Comparison of ENCODE assay signal across 11 cellular contexts in genomic region chr22:21861856-21862255, GRCh38. TPM values are rescaled to one million over a fixed set of nuclear protein-coding genes. Genes with fewer than 3 reads are reported as not detected.
A peak's percentile ranks its signal among the peaks of the same experiment; 100 is the strongest.
DNase-seq lines count a peak whose midpoint lies in the region; ATAC-seq and TF ChIP-seq lines count a peak whose summit lies in the region.
"Had no signal": no experiment of that assay in that cellular context is flagged by ENCODE, and none has a peak within 500 bp of the region (broad histone marks: within the 10 kb centered on the region; RNA-seq: fewer than 3 reads in every experiment).

No MANE protein-coding gene starts in this region.

- H3K27me3 Mint-ChIP-seq in activated naive CD4-positive, alpha-beta T cell treated with anti-CD3 and anti-CD28 coated beads, Interleukin-2, amount 10 ng/mL, durations not matched to agents 7 days and 5 days: no peaks in the 10 kb centered on the region
- no peaks in the 10 kb centered on the region for H3K27me3 Mint-ChIP-seq in activated naive CD4-positive, alpha-beta T cell treated with anti-CD3 and anti-CD28 coated beads for 36 hours (ENCODE audit: low read depth)

- TF ChIP-seq POLR2A in upper lobe of left lung (IDR thresholded peaks at IDR 0.05) (no peak), gastrocnemius medialis (IDR thresholded peaks at IDR 0.05) (no peak)

- no peaks in the 10 kb centered on the region for H3K27me3 ChIP-seq in upper lobe of left lung
- no peaks in the 10 kb centered on the region for H3K27me3 ChIP-seq in gastrocnemius medialis
- H3K27me3 ChIP-seq: heart left ventricle had no signal

- H3K9me3 ChIP-seq in upper lobe of left lung: no peaks in the 10 kb centered on the region
- H3K9me3 ChIP-seq in gastrocnemius medialis: no peaks in the 10 kb centered on the region
- H3K9me3 ChIP-seq: heart left ventricle had no signal

- H3K36me3 ChIP-seq in upper lobe of left lung (no peaks in the 10 kb centered on the region), gastrocnemius medialis (no peaks in the 10 kb centered on the region)
- H3K36me3 ChIP-seq: heart left ventricle had no signal

- in situ Hi-C loops in gastrocnemius medialis (cut with MboI; ENCODE audit: low sequenced_read_pairs in 4 of 4): no loop called here

- H3K4me3 Mint-ChIP-seq in activated naive CD4-positive, alpha-beta T cell treated with anti-CD3 and anti-CD28 coated beads, Interleukin-2, amount 10 ng/mL, durations not matched to agents 7 days and 5 days: no peak overlapping the region
- H3K4me3 Mint-ChIP-seq in activated naive CD4-positive, alpha-beta T cell treated with anti-CD3 and anti-CD28 coated beads for 36 hours: no peak overlapping the region

- H3K27ac Mint-ChIP-seq in activated naive CD4-positive, alpha-beta T cell treated with anti-CD3 and anti-CD28 coated beads, Interleukin-2, amount 10 ng/mL, durations not matched to agents 7 days and 5 days: peak overlapping the region; percentile 2
- no peak overlapping the region for H3K27ac Mint-ChIP-seq in activated naive CD4-positive, alpha-beta T cell treated with anti-CD3 and anti-CD28 coated beads for 36 hours

- H3K9me3 Mint-ChIP-seq in activated naive CD4-positive, alpha-beta T cell treated with anti-CD3 and anti-CD28 coated beads, Interleukin-2, amount 10 ng/mL, durations not matched to agents 7 days and 5 days: no peaks in the 10 kb centered on the region
- no peaks in the 10 kb centered on the region for H3K9me3 Mint-ChIP-seq in activated naive CD4-positive, alpha-beta T cell treated with anti-CD3 and anti-CD28 coated beads for 36 hours

- TF ChIP-seq CTCF in upper lobe of left lung (IDR thresholded peaks at IDR 0.05) (no peak), gastrocnemius medialis (IDR thresholded peaks at IDR 0.05 in 4 of 5, conservative IDR thresholded peaks at IDR 0.05 in 1 of 5) (no peak)

- no peak for DNase-seq in activated naive CD4-positive, alpha-beta T cell treated with anti-CD3 and anti-CD28 coated beads, Interleukin-2, amount 10 ng/mL, durations not matched to agents 7 days and 5 days
- DNase-seq in activated naive CD4-positive, alpha-beta T cell treated with anti-CD3 and anti-CD28 coated beads for 36 hours: no peak
- peak; percentile 29 for DNase-seq in SKM-1 (lab: John Stamatoyannopoulos, UW; ENCODE audit: unreplicated experiment)
- DNase-seq in upper lobe of left lung: no peak
- no peak for DNase-seq in gastrocnemius medialis
- DNase-seq in NCI-H1694 (lab: John Stamatoyannopoulos, UW): no peak
- DNase-seq: heart left ventricle, NCI-H1105 treated with DMSO at 0.1 percent for 48 hours, NCI-H446 had no signal

- peaks cover 77% of the 10 kb centered on the region for H3K4me1 Mint-ChIP-seq in activated naive CD4-positive, alpha-beta T cell treated with anti-CD3 and anti-CD28 coated beads, Interleukin-2, amount 10 ng/mL, durations not matched to agents 7 days and 5 days
- H3K4me1 Mint-ChIP-seq in activated naive CD4-positive, alpha-beta T cell treated with anti-CD3 and anti-CD28 coated beads for 36 hours (ENCODE audit: low read depth): peaks cover 81% of the 10 kb centered on the region

- intact Hi-C loops in activated naive CD4-positive, alpha-beta T cell treated with anti-CD3 and anti-CD28 coated beads for 36 hours (cut with micrococcal nuclease): loop anchor here (10.0 kb wide), 1 partner anchor 857 kb away; the partner anchor contains the start of gene THAP7
- intact Hi-C loops in gastrocnemius medialis (cut with DNase I; ENCODE audit: low total_unique reads): no loop called here

- H3K4me1 ChIP-seq in upper lobe of left lung (peaks cover 72 to 93% (median 84%) of the 10 kb centered on the region in 4 donors), gastrocnemius medialis (peaks cover 85 to 92% of the 10 kb centered on the region in 2 donors)

- H3K4me3 ChIP-seq in upper lobe of left lung (no peak overlapping the region), gastrocnemius medialis (no peak overlapping the region)
- H3K4me3 ChIP-seq: heart left ventricle had no signal

- CTCF ChIA-PET in activated naive CD4-positive, alpha-beta T cell treated with anti-CD3 and anti-CD28 coated beads, Interleukin-2, amount 10 ng/mL, durations not matched to agents 7 days and 5 days (lab: Charles Lee): no interaction called here
- CTCF ChIA-PET in activated naive CD4-positive, alpha-beta T cell treated with anti-CD3 and anti-CD28 coated beads for 36 hours (lab: Charles Lee): interaction anchor here (0.6 to 0.8 kb wide), 2 partner anchors 9 to 76 kb away, joined by 3 to 4 read pairs; no protein-coding TSS in a partner anchor

- H3K27ac ChIP-seq in upper lobe of left lung (peak overlapping the region; percentile 9 to 93 (median 60)), gastrocnemius medialis (peak overlapping the region in 2 of 4 donors; percentile 29 to 64)

- no peak for TF ChIP-seq EP300 in upper lobe of left lung (IDR thresholded peaks at IDR 0.05)

- H3K36me3 Mint-ChIP-seq in activated naive CD4-positive, alpha-beta T cell treated with anti-CD3 and anti-CD28 coated beads, Interleukin-2, amount 10 ng/mL, durations not matched to agents 7 days and 5 days: peaks cover 28% of the 10 kb centered on the region
- H3K36me3 Mint-ChIP-seq in activated naive CD4-positive, alpha-beta T cell treated with anti-CD3 and anti-CD28 coated beads for 36 hours (ENCODE audit: low read depth): peaks cover 10% of the 10 kb centered on the region

- ATAC-seq in esophagus mucosa: peak; percentile 67
- ATAC-seq in upper lobe of left lung (ENCODE audit: low FRiP score in 2 of 2): peak in 1 of 2 donors; percentile 55
- ATAC-seq in gastrocnemius medialis: no peak
- no peak for ATAC-seq in HG03342 (IDR thresholded peaks at IDR 0.05; ENCODE audit: unreplicated experiment)
- ATAC-seq: heart left ventricle had no signal

RNA-seq across cellular contexts. Expression of gene MAPK1, which starts 5.6 kb away (rescaled TPM):
- total RNA-seq in activated naive CD4-positive, alpha-beta T cell treated with anti-CD3 and anti-CD28 coated beads for 36 hours: 10 to 100 TPM; 74.0 to 82.6 TPM
- 112 TPM for total RNA-seq in esophagus mucosa
- total RNA-seq in upper lobe of left lung: 100 to 1,000 TPM in 2 of 6 donors, 10 to 100 TPM in 4; 50.2 to 180 (median 65.9) TPM
- total RNA-seq in gastrocnemius medialis: 10 to 100 TPM; 39.8 to 79.5 (median 57.2) TPM
